8 cellular contexts compared by ENCODE assay signal in the genomic region with DNA sequence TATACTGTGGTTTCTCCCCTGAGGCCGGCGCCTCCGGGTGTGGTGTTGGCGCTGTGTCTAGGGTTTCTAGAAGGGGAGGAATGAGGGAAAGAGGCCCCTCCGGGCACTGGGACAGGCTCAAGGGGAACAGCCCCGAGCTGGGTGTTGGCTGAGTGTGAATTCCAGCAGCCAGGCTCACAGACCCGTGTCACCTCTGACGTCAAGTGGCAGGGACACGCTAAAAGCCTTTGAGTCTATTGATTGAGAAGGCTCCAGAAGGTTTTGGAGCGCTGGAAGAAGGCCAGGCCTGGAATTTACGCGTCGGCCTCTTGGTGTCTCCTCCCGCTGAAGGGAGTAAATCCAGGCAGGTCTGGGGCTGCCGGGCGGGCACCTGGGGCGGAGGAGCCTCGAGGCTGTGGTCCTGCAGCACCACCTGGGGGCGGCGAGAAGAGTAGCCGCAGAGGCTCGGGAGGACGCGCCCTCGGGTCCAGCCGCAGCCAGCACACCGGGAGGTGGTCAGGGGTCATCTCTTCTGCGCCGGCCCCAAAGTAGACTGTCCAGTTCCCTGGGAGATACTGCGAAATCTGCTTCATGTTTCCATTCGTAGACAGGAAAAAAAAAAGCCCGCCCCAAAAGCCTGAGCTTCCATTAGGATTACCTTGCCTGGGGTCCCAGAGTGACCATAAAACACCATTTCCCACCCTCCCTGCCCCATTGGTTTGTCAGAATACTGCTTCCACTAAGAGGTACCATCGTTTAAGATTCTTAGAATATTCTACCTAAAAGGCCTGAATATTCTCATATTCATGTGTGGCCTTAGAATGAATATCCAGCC.
DNase-seq lines count a peak whose midpoint lies in the region; ATAC-seq and TF ChIP-seq lines count a peak whose summit lies in the region.

No MANE protein-coding gene starts in this region.

- H3K4me3 ChIP-seq in AG10803 (ENCODE audit: low read length), result peak overlapping the region; percentile 54

- ATAC-seq in GM19023 (IDR thresholded peaks at IDR 0.05; ENCODE audit: unreplicated experiment) (peak; percentile 96), HG03196 (IDR thresholded peaks at IDR 0.05; ENCODE audit: unreplicated experiment) (peak; percentile 96)
- peak; percentile 82 to 83 for ATAC-seq in activated CD4-positive, CD25-positive, alpha-beta regulatory T cell treated with anti-CD3 and anti-CD28 coated beads, Interleukin-2, amount 50 U/mL, for 24 hours

- DNase-seq in AG10803 (ENCODE audit: low read depth) (peak; percentile 71), NCI-H2227 treated with DMSO at 0.1 percent for 48 hours (lab: John Stamatoyannopoulos, UW) (peak; percentile 88), cerebellar cortex (ENCODE audit: low spot score) (peak; percentile 88), kidney tubule cell (ENCODE audit: low spot score) (peak; percentile 97)
- DNase-seq in stimulated activated CD4-positive, alpha-beta T cell treated with anti-CD3 and anti-CD28 coated beads, Interleukin-15, amount 100 ng/mL, for 48 hours (ENCODE audit: low read depth in 2 of 2), result peak; percentile 54 to 58

- TF ChIP-seq CTCF in AG10803 (conservative IDR thresholded peaks at IDR 0.05; ENCODE audit: low read length), result peak; percentile 79

Comparison
In these comparisons a context has a peak if more than half of its experiments do, and no peak if none do; other contexts are left out.
1. Peak in every context shown above with its lines: DNase-seq, ATAC-seq and H3K4me3 ChIP-seq.